24 cellular contexts compared by ENCODE assay signal in genomic region chr12:1126089-1126488, GRCh38.
DNase-seq lines count a peak whose midpoint lies in the region; ATAC-seq and TF ChIP-seq lines count a peak whose summit lies in the region.
"Had no signal": no experiment of that assay in that cellular context is flagged by ENCODE, and none has a peak within 500 bp of the region (broad histone marks: within the 10 kb centered on the region; RNA-seq: fewer than 3 reads in every experiment).

No MANE protein-coding gene starts in this region.

- no peak for TF ChIP-seq POLR2A in upper lobe of left lung (IDR thresholded peaks at IDR 0.05)

- peak overlapping the region in 1 of 3 donors; percentile 14 for H3K27ac Mint-ChIP-seq in CD4-positive, CD25-positive, alpha-beta regulatory T cell
- H3K27ac Mint-ChIP-seq in CD8-positive, alpha-beta T cell = peak overlapping the region; percentile 18
- peak overlapping the region; percentile 51 for H3K27ac Mint-ChIP-seq in activated CD8-positive, alpha-beta T cell treated with anti-CD3 and anti-CD28 coated beads for 36 hours
- H3K27ac Mint-ChIP-seq: CD14-positive monocyte; nephron progenitor cell; stimulated activated memory B cell treated with anti-CD40 and anti-IgM and Interleukin-4, amounts not matched to agents 10 μg/mL and 1 μg/mL and 100 μg/mL, for 72 hours; T-helper 1 cell treated with Interleukin-12 subunit alpha and Interleukin-12 subunit beta and Interleukin-4 antibody, amounts not matched to agents 30 μg/mL and 1 μg/mL, for 36 hours had no signal

- H3K27me3 ChIP-seq in CD4-positive, CD25-positive, alpha-beta regulatory T cell (ENCODE audit: control insufficient read depth, insufficient read depth, low read length) = no peaks in the 10 kb centered on the region
- H3K27me3 ChIP-seq in CD8-positive, alpha-beta T cell (ENCODE audit: insufficient read depth, low read length) = no peaks in the 10 kb centered on the region
- H3K27me3 ChIP-seq in smooth muscle cell (ENCODE audit: low read depth) (no peaks in the 10 kb centered on the region), upper lobe of left lung (no peaks in the 10 kb centered on the region)
- H3K27me3 ChIP-seq: ovary, spleen had no signal

- no peaks in the 10 kb centered on the region for H3K9me3 Mint-ChIP-seq in CD4-positive, CD25-positive, alpha-beta regulatory T cell
- no peaks in the 10 kb centered on the region for H3K9me3 Mint-ChIP-seq in CD8-positive, alpha-beta T cell
- H3K9me3 Mint-ChIP-seq in activated CD8-positive, alpha-beta T cell treated with anti-CD3 and anti-CD28 coated beads for 36 hours = no peaks in the 10 kb centered on the region
- H3K9me3 Mint-ChIP-seq: CD14-positive monocyte; nephron progenitor cell; T-helper 1 cell treated with Interleukin-12 subunit alpha and Interleukin-12 subunit beta and Interleukin-4 antibody, amounts not matched to agents 30 μg/mL and 1 μg/mL, for 36 hours had no signal

- peak; percentile 52 to 58 for ATAC-seq in CD4-positive, CD25-positive, alpha-beta regulatory T cell (ENCODE audit: low read depth in 2 of 2)
- peak; percentile 47 for ATAC-seq in CD8-positive, alpha-beta T cell
- ATAC-seq in activated CD8-positive, alpha-beta T cell treated with anti-CD3 and anti-CD28 coated beads for 36 hours = peak; percentile 93
- ATAC-seq in left colon (peak; percentile 62), upper lobe of left lung (ENCODE audit: low FRiP score in 2 of 2) (no peak)
- ATAC-seq: HepG2; left ventricle myocardium superior; stimulated activated memory B cell treated with anti-CD40 and anti-IgM and Interleukin-4, amounts not matched to agents 10 μg/mL and 1 μg/mL and 100 μg/mL, for 72 hours had no signal

- H2AFZ ChIP-seq in smooth muscle cell (ENCODE audit: low read depth) = no peak overlapping the region

- H3F3A ChIP-seq in smooth muscle cell (ENCODE audit: low read depth) = no peaks in the 10 kb centered on the region

- no peak overlapping the region for H3K9ac ChIP-seq in smooth muscle cell (ENCODE audit: low read depth)

- no peak for TF ChIP-seq CTCF in CD8-positive, alpha-beta T cell (IDR thresholded peaks at IDR 0.05)
- TF ChIP-seq CTCF in activated CD8-positive, alpha-beta T cell treated with anti-CD3 and anti-CD28 coated beads for 36 hours (IDR thresholded peaks at IDR 0.05) = no peak
- TF ChIP-seq CTCF in smooth muscle cell (IDR thresholded peaks at IDR 0.05; ENCODE audit: borderline replicate concordance, insufficient read depth, poor library complexity, severe bottlenecking) = no peak
- no peak for TF ChIP-seq CTCF in upper lobe of left lung (IDR thresholded peaks at IDR 0.05)

- peaks cover 18% of the 10 kb centered on the region for H3K4me1 ChIP-seq in CD4-positive, CD25-positive, alpha-beta regulatory T cell (ENCODE audit: control insufficient read depth, insufficient read depth, low read length, poor library complexity, severe bottlenecking)
- peaks cover 17% of the 10 kb centered on the region for H3K4me1 ChIP-seq in CD8-positive, alpha-beta T cell (ENCODE audit: insufficient read depth, low read length)
- H3K4me1 ChIP-seq in smooth muscle cell (ENCODE audit: low read depth) (no peaks in the 10 kb centered on the region), upper lobe of left lung (peaks cover 0 to 10% (median 6%) of the 10 kb centered on the region in 4 donors)

- H3K4me2 ChIP-seq in smooth muscle cell = no peak overlapping the region

- peaks cover 34% of the 10 kb centered on the region for H4K20me1 ChIP-seq in smooth muscle cell (ENCODE audit: low read depth)

- H3K4me3 Mint-ChIP-seq in CD4-positive, CD25-positive, alpha-beta regulatory T cell = peak overlapping the region in 2 of 4 donors; percentile 0 to 27
- H3K4me3 Mint-ChIP-seq in CD8-positive, alpha-beta T cell = peak overlapping the region; percentile 0
- H3K4me3 Mint-ChIP-seq in activated CD8-positive, alpha-beta T cell treated with anti-CD3 and anti-CD28 coated beads for 36 hours = no peak overlapping the region
- H3K4me3 Mint-ChIP-seq: CD14-positive monocyte; nephron progenitor cell; stimulated activated memory B cell treated with anti-CD40 and anti-IgM and Interleukin-4, amounts not matched to agents 10 μg/mL and 1 μg/mL and 100 μg/mL, for 72 hours; T-helper 1 cell treated with Interleukin-12 subunit alpha and Interleukin-12 subunit beta and Interleukin-4 antibody, amounts not matched to agents 30 μg/mL and 1 μg/mL, for 36 hours had no signal

- 96% methylated on average over 2 of the region's 2 CpGs for WGBS in smooth muscle cell (ENCODE audit: low lambda C conversion rate)
- WGBS in upper lobe of left lung, 2 donors = 86 to 94% methylated on average over 2 of the region's 2 CpGs

- DNase-seq in CD4-positive, CD25-positive, alpha-beta regulatory T cell = peak in 1 of 3 donors; percentile 52
- DNase-seq in CD8-positive, alpha-beta T cell = peak in 1 of 7 experiments; percentile 21
- peak; percentile 45 for DNase-seq in activated CD8-positive, alpha-beta T cell treated with anti-CD3 and anti-CD28 coated beads for 36 hours
- no peak for DNase-seq in left colon
- DNase-seq in smooth muscle cell (lab: John Stamatoyannopoulos, UW; ENCODE audit: unreplicated experiment) = no peak
- no peak for DNase-seq in NCI-H774 (lab: John Stamatoyannopoulos, UW)
- no peak for DNase-seq in upper lobe of left lung
- DNase-seq: anterior cingulate cortex; cortex of kidney; left ventricle myocardium superior; NCI-H1048; NCI-H187 treated with DMSO at 0.1 percent for 48 hours; NCI-H69; nephron progenitor cell; ovary; retina; spleen; stimulated activated CD4-positive, alpha-beta T cell treated with anti-CD3 and anti-CD28 coated beads, Interleukin-2, amount 100 ng/mL, for 48 hours had no signal

- CTCF ChIA-PET in CD8-positive, alpha-beta T cell (lab: Charles Lee) = interaction anchor here (1.3 to 1.9 kb wide), 2 partner anchors 8 to 457 kb away, joined by 7 to 10 read pairs; no protein-coding TSS in a partner anchor
- CTCF ChIA-PET in activated CD8-positive, alpha-beta T cell treated with anti-CD3 and anti-CD28 coated beads for 36 hours (lab: Charles Lee) = interaction anchor here (1.0 to 5.9 kb wide), 4 partner anchors 8 to 457 kb away, joined by 3 to 68 read pairs (median 8); no protein-coding TSS in a partner anchor

- H3K79me2 ChIP-seq in smooth muscle cell (ENCODE audit: low read depth) = no peaks in the 10 kb centered on the region

- no peaks in the 10 kb centered on the region for H3K36me3 ChIP-seq in CD4-positive, CD25-positive, alpha-beta regulatory T cell (ENCODE audit: control insufficient read depth, insufficient read depth, low read length)
- H3K36me3 ChIP-seq in CD8-positive, alpha-beta T cell (ENCODE audit: insufficient read depth, low read length) = no peaks in the 10 kb centered on the region
- H3K36me3 ChIP-seq in smooth muscle cell (ENCODE audit: low read depth) (no peaks in the 10 kb centered on the region), upper lobe of left lung (no peaks in the 10 kb centered on the region)
- H3K36me3 ChIP-seq: ovary, spleen had no signal

- intact Hi-C loops in CD8-positive, alpha-beta T cell (cut with DNase I, micrococcal nuclease) = loop anchor here (5.0 to 10.0 kb wide), 3 partner anchors 129 to 669 kb away; no protein-coding TSS in a partner anchor
- intact Hi-C loops in activated CD8-positive, alpha-beta T cell treated with anti-CD3 and anti-CD28 coated beads for 36 hours (cut with micrococcal nuclease) = no loop called here
- intact Hi-C loops in left colon (cut with DNase I, micrococcal nuclease) = no loop called here

- H3K4me1 Mint-ChIP-seq in CD4-positive, CD25-positive, alpha-beta regulatory T cell = peaks cover 29 to 57% (median 43%) of the 10 kb centered on the region in 4 donors
- peaks cover 42% of the 10 kb centered on the region for H3K4me1 Mint-ChIP-seq in CD8-positive, alpha-beta T cell (ENCODE audit: low read depth)
- H3K4me1 Mint-ChIP-seq in activated CD8-positive, alpha-beta T cell treated with anti-CD3 and anti-CD28 coated beads for 36 hours (ENCODE audit: low read depth) = peaks cover 41% of the 10 kb centered on the region
- H3K4me1 Mint-ChIP-seq: CD14-positive monocyte; stimulated activated memory B cell treated with anti-CD40 and anti-IgM and Interleukin-4, amounts not matched to agents 10 μg/mL and 1 μg/mL and 100 μg/mL, for 72 hours had no signal

- no peaks in the 10 kb centered on the region for H3K9me3 ChIP-seq in CD4-positive, CD25-positive, alpha-beta regulatory T cell (ENCODE audit: control insufficient read depth in 2 of 2, low read length in 2 of 2)
- H3K9me3 ChIP-seq in CD8-positive, alpha-beta T cell (ENCODE audit: low read length) = no peaks in the 10 kb centered on the region
- H3K9me3 ChIP-seq in smooth muscle cell (replicated peaks; ENCODE audit: low read depth) (no peaks in the 10 kb centered on the region), upper lobe of left lung (no peaks in the 10 kb centered on the region)
- H3K9me3 ChIP-seq: ovary, spleen had no signal

- no peaks in the 10 kb centered on the region for H3K27me3 Mint-ChIP-seq in CD4-positive, CD25-positive, alpha-beta regulatory T cell
- no peaks in the 10 kb centered on the region for H3K27me3 Mint-ChIP-seq in CD8-positive, alpha-beta T cell (ENCODE audit: low read depth)
- no peaks in the 10 kb centered on the region for H3K27me3 Mint-ChIP-seq in activated CD8-positive, alpha-beta T cell treated with anti-CD3 and anti-CD28 coated beads for 36 hours
- H3K27me3 Mint-ChIP-seq: stimulated activated memory B cell treated with anti-CD40 and anti-IgM and Interleukin-4, amounts not matched to agents 10 μg/mL and 1 μg/mL and 100 μg/mL, for 72 hours had no signal

- POLR2A ChIA-PET in CD8-positive, alpha-beta T cell (lab: Charles Lee) = interaction anchor here (1.3 kb wide), 1 partner anchor 8 kb away, joined by 4 read pairs; no protein-coding TSS in a partner anchor
- POLR2A ChIA-PET in activated CD8-positive, alpha-beta T cell treated with anti-CD3 and anti-CD28 coated beads for 36 hours (lab: Charles Lee) = no interaction called here

- peak overlapping the region; percentile 31 for H3K4me3 ChIP-seq in CD4-positive, CD25-positive, alpha-beta regulatory T cell (ENCODE audit: low read depth, low read length)
- no peak overlapping the region for H3K4me3 ChIP-seq in CD8-positive, alpha-beta T cell (ENCODE audit: low read depth, low read length)
- H3K4me3 ChIP-seq in smooth muscle cell = no peak overlapping the region
- H3K4me3 ChIP-seq in upper lobe of left lung = no peak overlapping the region
- H3K4me3 ChIP-seq: ovary, spleen had no signal

- H3K27ac ChIP-seq in CD4-positive, CD25-positive, alpha-beta regulatory T cell (ENCODE audit: insufficient read depth, low read length, poor library complexity, severe bottlenecking) = no peak overlapping the region
- no peak overlapping the region for H3K27ac ChIP-seq in CD8-positive, alpha-beta T cell (ENCODE audit: low read depth, low read length)
- H3K27ac ChIP-seq in smooth muscle cell (ENCODE audit: low read depth) (no peak overlapping the region), upper lobe of left lung (no peak overlapping the region)
- H3K27ac ChIP-seq: HL-60, ovary, RWPE1, spleen had no signal

- no peak for TF ChIP-seq EP300 in upper lobe of left lung (IDR thresholded peaks at IDR 0.05)

- H3K36me3 Mint-ChIP-seq in CD4-positive, CD25-positive, alpha-beta regulatory T cell = peaks cover 2% of the 10 kb centered on the region
- peaks cover 6% of the 10 kb centered on the region for H3K36me3 Mint-ChIP-seq in CD8-positive, alpha-beta T cell
- peaks cover 1% of the 10 kb centered on the region for H3K36me3 Mint-ChIP-seq in activated CD8-positive, alpha-beta T cell treated with anti-CD3 and anti-CD28 coated beads for 36 hours (ENCODE audit: low read depth)

Comparison
In these comparisons a context has a peak if more than half of its experiments do, and no peak if none do; other contexts are left out.
1. ATAC-seq: peak in CD4-positive, CD25-positive, alpha-beta regulatory T cell (2 of 2), CD8-positive, alpha-beta T cell (single experiment), activated CD8-positive, alpha-beta T cell treated with anti-CD3 and anti-CD28 coated beads for 36 hours (single experiment) and left colon (single experiment); none in upper lobe of left lung (0 of 2).
2. intact Hi-C loops: an anchor here in CD8-positive, alpha-beta T cell (5.0 to 10.0 kb wide); none called in activated CD8-positive, alpha-beta T cell treated with anti-CD3 and anti-CD28 coated beads for 36 hours and left colon.